Comparison of ENCODE assay signal across 13 cellular contexts in genomic region chr11:71911321-71911985, GRCh38. TPM values are rescaled to one million over a fixed set of nuclear protein-coding genes. Genes with fewer than 3 reads are reported as not detected.
DNase-seq lines count a peak whose midpoint lies in the region; TF ChIP-seq lines count a peak whose summit lies in the region.
"Not testable (repeated sequence)": the region's sequence is repeated elsewhere in the genome, so short reads cannot be mapped to it uniquely, and the experiment has no call there.
"Had no signal": no experiment of that assay in that cellular context is flagged by ENCODE, and none has a peak within 500 bp of the region (broad histone marks: within the 10 kb centered on the region; RNA-seq: fewer than 3 reads in every experiment).

No MANE protein-coding gene starts in this region.

- not testable (repeated sequence) for H3K27me3 ChIP-seq in GM06990 (replicated peaks; ENCODE audit: control insufficient read depth, insufficient read depth, low read length); MM.1S (replicated peaks; ENCODE audit: insufficient read depth, low read length); kidney epithelial cell (ENCODE audit: control insufficient read depth, insufficient read depth, low read length)

- H3K4me3 ChIP-seq in GM06990 (replicated peaks; ENCODE audit: low read depth, low read length); MM.1S (ENCODE audit: low read length); kidney epithelial cell (ENCODE audit: low read depth, low read length): not testable (repeated sequence)

- H3K9ac ChIP-seq in MM.1S (ENCODE audit: low read length), result not testable (repeated sequence)

- peaks cover 24% of the 10 kb centered on the region for H3K4me1 ChIP-seq in MM.1S (ENCODE audit: low read length)

- DNase-seq in GM06990 (ENCODE audit: extremely low read depth, insufficient read length); kidney epithelial cell (ENCODE audit: low read depth): not testable (repeated sequence)
- DNase-seq in MM.1S (peak; percentile 15), activated T-cell treated with anti-CD3 and anti-CD28 coated beads for 4 hours (peak; percentile 40)
- peak; percentile 35 to 51 for DNase-seq in activated CD4-positive, alpha-beta T cell treated with anti-CD3 and anti-CD28 coated beads for 4 hours
- DNase-seq in activated naive CD8-positive, alpha-beta T cell treated with anti-CD3 and anti-CD28 coated beads, Interleukin-2, amount 50 U/mL, for 16 hours (ENCODE audit: low read depth, low spot score), result peak; percentile 38
- DNase-seq in stimulated activated CD4-positive, alpha-beta T cell treated with anti-CD3 and anti-CD28 coated beads, Interleukin-2, amount 100 ng/mL, for 24 hours, result peak; percentile 81 to 82
- DNase-seq in stimulated activated CD8-positive, alpha-beta memory T cell treated with anti-CD3 and anti-CD28 coated beads, Interleukin-7, amount 100 ng/mL, for 48 hours (ENCODE audit: extremely low read depth in 1 of 2, low read depth in 1 of 2), result peak; percentile 33 to 79

- peaks cover 15% of the 10 kb centered on the region for H3F3A ChIP-seq in MM.1S (ENCODE audit: insufficient read depth, low read length)

- not testable (repeated sequence) for H3K4me2 ChIP-seq in MM.1S (ENCODE audit: low read depth, low read length)

- H3K9me2 ChIP-seq in MM.1S (replicated peaks; ENCODE audit: insufficient read depth, low read length), result not testable (repeated sequence)

- H3K79me2 ChIP-seq in MM.1S (ENCODE audit: low read length), result not testable (repeated sequence)

- TF ChIP-seq CTCF in GM06990 (IDR thresholded peaks at IDR 0.05; ENCODE audit: insufficient read depth, low read length, poor library complexity, severe bottlenecking) (peak; percentile 40), kidney epithelial cell (IDR thresholded peaks at IDR 0.05; ENCODE audit: insufficient read depth, low read length, poor library complexity, severe bottlenecking) (peak; percentile 4)
- TF ChIP-seq CTCF in MM.1S (IDR thresholded peaks at IDR 0.05; ENCODE audit: low read length), result not testable (repeated sequence)

- H2AFZ ChIP-seq in MM.1S (ENCODE audit: low read length), result not testable (repeated sequence)

- not testable (repeated sequence) for H3K36me3 ChIP-seq in GM06990 (ENCODE audit: control insufficient read depth, insufficient read depth, low read length); MM.1S (replicated peaks; ENCODE audit: insufficient read depth, low read length); kidney epithelial cell (ENCODE audit: control insufficient read depth, insufficient read depth, low read length)

- H3K9me3 ChIP-seq in MM.1S (replicated peaks; ENCODE audit: insufficient read depth, low read length), result not testable (repeated sequence)

- H4K20me1 ChIP-seq in MM.1S (ENCODE audit: insufficient read depth, low read length), result not testable (repeated sequence)

- H3K27ac ChIP-seq in MM.1S (ENCODE audit: low read length), result not testable (repeated sequence)

RNA-seq across cellular contexts. Expression of gene XNDC1N, which starts 16.9 kb away (rescaled TPM):
- 2.2 and 7.1 TPM in 2 replicates for total RNA-seq in kidney epithelial cell

RNA-seq across cellular contexts. Expression of gene RNF121, which starts 17.4 kb away (rescaled TPM):
- total RNA-seq in kidney epithelial cell, result 30.9 and 36.6 TPM in 2 replicates

RNA-seq across cellular contexts. Expression of gene DEFB131B, which starts 33.2 kb away (rescaled TPM):
- total RNA-seq in kidney epithelial cell, result not detected in 2 replicates
- total RNA-seq: lung microvascular endothelial cell; natural killer cell; psoas muscle; T-helper 2 cell treated with Interferon-gamma antibody and Interleukin-4, amounts not matched to agents 100 ng/mL and 5 ng/mL, for 36 hours; thoracic aorta had no signal
